1 cellular context compared by ENCODE assay signal in genomic region chr3:197029511-197030167, GRCh38.
TF ChIP-seq lines count a peak whose summit lies in the region.

Gene MELTF (minus strand): TSS chr3:197029817. CDS start chr3:197029702, 115 bp downstream.

TF ChIP-seq in HepG2, 621 proteins besides CTCF, POLR2A, EP300 and RAD21 (continued from another document):
- TF ChIP-seq ZBTB10 (CRISPR knock-in tag; IDR thresholded peaks at IDR 0.05; ENCODE audit: borderline replicate concordance) (0 out of 2 replicates have a peak, but pooled peaks have one; percentile 46), JDP2 (CRISPR knock-in tag; IDR thresholded peaks at IDR 0.05; ENCODE audit: borderline replicate concordance) (no peak), ZNF207 (IDR thresholded peaks at IDR 0.05; ENCODE audit: borderline replicate concordance) (no peak), NFYC (CRISPR knock-in tag; IDR thresholded peaks at IDR 0.05) (no peak), ZNF570 (CRISPR knock-in tag; IDR thresholded peaks at IDR 0.05; ENCODE audit: borderline replicate concordance) (no peak), ZMYM4 (CRISPR knock-in tag; IDR thresholded peaks at IDR 0.05) (peak; percentile 39; the same call in 1 of the 2 replicates), KDM5A (IDR thresholded peaks at IDR 0.05; ENCODE audit: borderline replicate concordance, low read length) (no peak), CHD2 (IDR thresholded peaks at IDR 0.05; ENCODE audit: low read depth, low read length) (no peak), HNRNPH1 (optimal IDR thresholded peaks at IDR 0.05; ENCODE audit: low read depth, low read length) (no peak), ZNF703 (CRISPR knock-in tag; IDR thresholded peaks at IDR 0.05; ENCODE audit: borderline replicate concordance) (peak; percentile 38; the same call in 1 of the 2 replicates), SIX1 (CRISPR knock-in tag; IDR thresholded peaks at IDR 0.05; ENCODE audit: borderline replicate concordance) (no peak), RFX3 (CRISPR knock-in tag; IDR thresholded peaks at IDR 0.05) (no peak), ZBTB7A (CRISPR knock-in tag; IDR thresholded peaks at IDR 0.05) (peak; percentile 53; the same call in 1 of the 2 replicates), SALL1 (CRISPR knock-in tag; IDR thresholded peaks at IDR 0.05) (peak; percentile 27; the same call in 1 of the 2 replicates), ERF (CRISPR knock-in tag; IDR thresholded peaks at IDR 0.05) (0 out of 2 replicates have a peak, but pooled peaks have one; percentile 30), ELK4 (CRISPR knock-in tag; IDR thresholded peaks at IDR 0.05; ENCODE audit: borderline replicate concordance) (no peak), DRAP1 (CRISPR knock-in tag; IDR thresholded peaks at IDR 0.05) (no peak), KLF13 (CRISPR knock-in tag; IDR thresholded peaks at IDR 0.05) (no peak), PHF20 (CRISPR knock-in tag; IDR thresholded peaks at IDR 0.05) (no peak), GLI4 (CRISPR knock-in tag; IDR thresholded peaks at IDR 0.05; ENCODE audit: borderline replicate concordance) (no peak), MTF2 (CRISPR knock-in tag; IDR thresholded peaks at IDR 0.05; ENCODE audit: borderline replicate concordance) (0 out of 2 replicates have a peak, but pooled peaks have one; percentile 50), ZGPAT (CRISPR knock-in tag; IDR thresholded peaks at IDR 0.05) (0 out of 2 replicates have a peak, but pooled peaks have one; percentile 19), RBFOX2 (IDR thresholded peaks at IDR 0.05; ENCODE audit: low read depth, low read length) (no peak), PRPF4 (IDR thresholded peaks at IDR 0.05; ENCODE audit: low read depth, low read length, poor library complexity, severe bottlenecking) (no peak), HOXD1 (CRISPR knock-in tag; IDR thresholded peaks at IDR 0.05) (no peak), ZNF274 (CRISPR knock-in tag; IDR thresholded peaks at IDR 0.05) (no peak), HOXA3 (CRISPR knock-in tag; IDR thresholded peaks at IDR 0.05) (peak; percentile 17; the same call in 1 of the 2 replicates), ZFP91 (CRISPR knock-in tag; IDR thresholded peaks at IDR 0.05; ENCODE audit: borderline replicate concordance) (peak; percentile 43; the same call in 1 of the 2 replicates), HDAC1 (CRISPR knock-in tag; IDR thresholded peaks at IDR 0.05) (peak; percentile 34; the same call in 1 of the 2 replicates), ZNF761 (CRISPR knock-in tag; conservative IDR thresholded peaks at IDR 0.05) (0 out of 2 replicates have a peak, but pooled peaks have one; percentile 40), ZNF331 (CRISPR knock-in tag; IDR thresholded peaks at IDR 0.05) (0 out of 2 replicates have a peak, but pooled peaks have one; percentile 12), SIN3A (IDR thresholded peaks at IDR 0.05; ENCODE audit: borderline replicate concordance, low read depth, low read length) (peak; percentile 47; the same call in 1 of the 2 replicates)
- TF ChIP-seq, protein P1, sequence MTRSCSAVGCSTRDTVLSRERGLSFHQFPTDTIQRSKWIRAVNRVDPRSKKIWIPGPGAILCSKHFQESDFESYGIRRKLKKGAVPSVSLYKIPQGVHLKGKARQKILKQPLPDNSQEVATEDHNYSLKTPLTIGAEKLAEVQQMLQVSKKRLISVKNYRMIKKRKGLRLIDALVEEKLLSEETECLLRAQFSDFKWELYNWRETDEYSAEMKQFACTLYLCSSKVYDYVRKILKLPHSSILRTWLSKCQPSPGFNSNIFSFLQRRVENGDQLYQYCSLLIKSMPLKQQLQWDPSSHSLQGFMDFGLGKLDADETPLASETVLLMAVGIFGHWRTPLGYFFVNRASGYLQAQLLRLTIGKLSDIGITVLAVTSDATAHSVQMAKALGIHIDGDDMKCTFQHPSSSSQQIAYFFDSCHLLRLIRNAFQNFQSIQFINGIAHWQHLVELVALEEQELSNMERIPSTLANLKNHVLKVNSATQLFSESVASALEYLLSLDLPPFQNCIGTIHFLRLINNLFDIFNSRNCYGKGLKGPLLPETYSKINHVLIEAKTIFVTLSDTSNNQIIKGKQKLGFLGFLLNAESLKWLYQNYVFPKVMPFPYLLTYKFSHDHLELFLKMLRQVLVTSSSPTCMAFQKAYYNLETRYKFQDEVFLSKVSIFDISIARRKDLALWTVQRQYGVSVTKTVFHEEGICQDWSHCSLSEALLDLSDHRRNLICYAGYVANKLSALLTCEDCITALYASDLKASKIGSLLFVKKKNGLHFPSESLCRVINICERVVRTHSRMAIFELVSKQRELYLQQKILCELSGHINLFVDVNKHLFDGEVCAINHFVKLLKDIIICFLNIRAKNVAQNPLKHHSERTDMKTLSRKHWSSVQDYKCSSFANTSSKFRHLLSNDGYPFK (CRISPR knock-in tag; IDR thresholded peaks at IDR 0.05; ENCODE audit: borderline replicate concordance): no peak
- TF ChIP-seq, protein P2, sequence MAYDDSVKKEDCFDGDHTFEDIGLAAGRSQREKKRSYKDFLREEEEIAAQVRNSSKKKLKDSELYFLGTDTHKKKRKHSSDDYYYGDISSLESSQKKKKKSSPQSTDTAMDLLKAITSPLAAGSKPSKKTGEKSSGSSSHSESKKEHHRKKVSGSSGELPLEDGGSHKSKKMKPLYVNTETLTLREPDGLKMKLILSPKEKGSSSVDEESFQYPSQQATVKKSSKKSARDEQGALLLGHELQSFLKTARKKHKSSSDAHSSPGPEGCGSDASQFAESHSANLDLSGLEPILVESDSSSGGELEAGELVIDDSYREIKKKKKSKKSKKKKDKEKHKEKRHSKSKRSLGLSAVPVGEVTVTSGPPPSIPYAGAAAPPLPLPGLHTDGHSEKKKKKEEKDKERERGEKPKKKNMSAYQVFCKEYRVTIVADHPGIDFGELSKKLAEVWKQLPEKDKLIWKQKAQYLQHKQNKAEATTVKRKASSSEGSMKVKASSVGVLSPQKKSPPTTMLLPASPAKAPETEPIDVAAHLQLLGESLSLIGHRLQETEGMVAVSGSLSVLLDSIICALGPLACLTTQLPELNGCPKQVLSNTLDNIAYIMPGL (CRISPR knock-in tag; IDR thresholded peaks at IDR 0.05; ENCODE audit: borderline replicate concordance in 1 of 2, low read depth in 1 of 2): peak in 1 of 2 experiments; percentile 85; a peak in 3 of 4 replicates
- TF ChIP-seq, protein P3, sequence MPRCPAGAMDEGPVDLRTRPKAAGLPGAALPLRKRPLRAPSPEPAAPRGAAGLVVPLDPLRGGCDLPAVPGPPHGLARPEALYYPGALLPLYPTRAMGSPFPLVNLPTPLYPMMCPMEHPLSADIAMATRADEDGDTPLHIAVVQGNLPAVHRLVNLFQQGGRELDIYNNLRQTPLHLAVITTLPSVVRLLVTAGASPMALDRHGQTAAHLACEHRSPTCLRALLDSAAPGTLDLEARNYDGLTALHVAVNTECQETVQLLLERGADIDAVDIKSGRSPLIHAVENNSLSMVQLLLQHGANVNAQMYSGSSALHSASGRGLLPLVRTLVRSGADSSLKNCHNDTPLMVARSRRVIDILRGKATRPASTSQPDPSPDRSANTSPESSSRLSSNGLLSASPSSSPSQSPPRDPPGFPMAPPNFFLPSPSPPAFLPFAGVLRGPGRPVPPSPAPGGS (CRISPR knock-in tag; IDR thresholded peaks at IDR 0.05): peak; percentile 34; the same call in 1 of the 2 replicates
